In genomic region chr6:41073968-41074691, GRCh38 we compare ENCODE assay signal across 6 cellular contexts. TPM values are rescaled to one million over a fixed set of nuclear protein-coding genes. Genes with fewer than 3 reads are reported as not detected.
DNase-seq lines count a peak whose midpoint lies in the region; ATAC-seq and TF ChIP-seq lines count a peak whose summit lies in the region.

No MANE protein-coding gene starts in this region.

- ATAC-seq in CD8-positive, alpha-beta T cell = no peak
- ATAC-seq in HG03571 (IDR thresholded peaks at IDR 0.05; ENCODE audit: unreplicated experiment) = no peak

- CTCF ChIA-PET in CD8-positive, alpha-beta T cell (lab: Charles Lee) = interaction anchor here (0.6 kb wide), 1 partner anchor 16 kb away, joined by 3 read pairs; no protein-coding TSS in a partner anchor

- no peaks in the 10 kb centered on the region for H3K9me3 Mint-ChIP-seq in CD8-positive, alpha-beta T cell
- no peaks in the 10 kb centered on the region for H3K9me3 Mint-ChIP-seq in endodermal cell

- H3K9ac ChIP-seq in endodermal cell (ENCODE audit: extremely low read depth, low read length, poor library complexity, severe bottlenecking) (peak overlapping the region; percentile 93), skeletal muscle satellite cell (ENCODE audit: low read depth, low read length) (peak overlapping the region; percentile 99)

- peak overlapping the region; percentile 86 for H3K4me3 ChIP-seq in CD8-positive, alpha-beta T cell (ENCODE audit: low read depth, low read length)
- H3K4me3 ChIP-seq in endodermal cell (ENCODE audit: low read length) (peak overlapping the region; percentile 98), skeletal muscle satellite cell (ENCODE audit: low read length) (peak overlapping the region; percentile 83)

- WGBS in endodermal cell (ENCODE audit: insufficient coverage in 1 of 2, insufficient read length in 1 of 2), 2 experiments = 11 to 15% methylated on average over 7 to 11 of the region's 11 CpGs

- peaks cover 65% of the 10 kb centered on the region for H3K4me1 Mint-ChIP-seq in CD8-positive, alpha-beta T cell (ENCODE audit: low read depth)
- peaks cover 47% of the 10 kb centered on the region for H3K4me1 Mint-ChIP-seq in endodermal cell

- POLR2A ChIA-PET in CD8-positive, alpha-beta T cell (lab: Charles Lee) = interaction anchor here (0.6 kb wide), 1 partner anchor 1666 kb away, joined by 3 read pairs; no protein-coding TSS in a partner anchor

- H3K27me3 ChIP-seq in CD8-positive, alpha-beta T cell (ENCODE audit: insufficient read depth, low read length) = no peaks in the 10 kb centered on the region
- H3K27me3 ChIP-seq in endodermal cell (ENCODE audit: control insufficient read depth, insufficient read depth, low read length, poor library complexity, severe bottlenecking) (no peaks in the 10 kb centered on the region), skeletal muscle satellite cell (ENCODE audit: control insufficient read depth, insufficient read depth, low read length) (no peaks in the 10 kb centered on the region)

- no peaks in the 10 kb centered on the region for H3K9me3 ChIP-seq in CD8-positive, alpha-beta T cell (ENCODE audit: low read length)
- no peaks in the 10 kb centered on the region for H3K9me3 ChIP-seq in endodermal cell (ENCODE audit: control insufficient read depth, low read length)
- H3K9me3 ChIP-seq in skeletal muscle satellite cell (replicated peaks; ENCODE audit: low read length) = no peaks in the 10 kb centered on the region

- DNase-seq in CD8-positive, alpha-beta T cell = no peak
- DNase-seq in NCI-H146 treated with DMSO at 0.1 percent for 48 hours (lab: John Stamatoyannopoulos, UW; ENCODE audit: unreplicated experiment) (peak; percentile 57), endodermal cell (no peak), AG08395 (ENCODE audit: low spot score) (no peak)

- peak overlapping the region; percentile 87 for H3K4me2 ChIP-seq in skeletal muscle satellite cell (ENCODE audit: low read length)

- peak overlapping the region; percentile 88 for H3K27ac ChIP-seq in CD8-positive, alpha-beta T cell (ENCODE audit: low read depth, low read length)
- H3K27ac ChIP-seq in endodermal cell (ENCODE audit: low read depth, low read length) = peak overlapping the region; percentile 97

- H3K36me3 ChIP-seq in CD8-positive, alpha-beta T cell (ENCODE audit: insufficient read depth, low read length) = no peaks in the 10 kb centered on the region
- peaks cover 24% of the 10 kb centered on the region for H3K36me3 ChIP-seq in endodermal cell (ENCODE audit: control insufficient read depth, insufficient read depth, low read length)
- peaks cover 6% of the 10 kb centered on the region for H3K36me3 ChIP-seq in skeletal muscle satellite cell (ENCODE audit: insufficient read depth, low read length)

- intact Hi-C loops in CD8-positive, alpha-beta T cell (cut with DNase I, micrococcal nuclease) = loop anchor here (2.0 to 10.0 kb wide), 12 partner anchors 45 to 1983 kb away; partner anchors contain the start of genes UBR2 (in 2 of the 2), FOXP4 (in 1 of the 2), KLC4 (in 1 of the 2) and MRPL2 (in 1 of the 2)

- peaks cover 33% of the 10 kb centered on the region for H3K36me3 Mint-ChIP-seq in CD8-positive, alpha-beta T cell
- H3K36me3 Mint-ChIP-seq in endodermal cell (ENCODE audit: low read depth) = peaks cover 11% of the 10 kb centered on the region

- no peaks in the 10 kb centered on the region for H3K27me3 Mint-ChIP-seq in CD8-positive, alpha-beta T cell (ENCODE audit: low read depth)
- H3K27me3 Mint-ChIP-seq in endodermal cell (ENCODE audit: insufficient read depth) = no peaks in the 10 kb centered on the region

- peak overlapping the region; percentile 93 for H3K27ac Mint-ChIP-seq in CD8-positive, alpha-beta T cell
- peak overlapping the region; percentile 86 for H3K27ac Mint-ChIP-seq in endodermal cell

- peaks cover 39% of the 10 kb centered on the region for H3K4me1 ChIP-seq in CD8-positive, alpha-beta T cell (ENCODE audit: insufficient read depth, low read length)
- peaks cover 9% of the 10 kb centered on the region for H3K4me1 ChIP-seq in endodermal cell (ENCODE audit: control insufficient read depth, insufficient read depth, low read length)
- peaks cover 22% of the 10 kb centered on the region for H3K4me1 ChIP-seq in skeletal muscle satellite cell (ENCODE audit: control insufficient read depth, insufficient read depth, low read length)

- H3K4me3 Mint-ChIP-seq in CD8-positive, alpha-beta T cell = peak overlapping the region; percentile 87
- H3K4me3 Mint-ChIP-seq in endodermal cell = peak overlapping the region; percentile 78

- TF ChIP-seq CTCF in CD8-positive, alpha-beta T cell (IDR thresholded peaks at IDR 0.05) = no peak
- no peak for TF ChIP-seq CTCF in endodermal cell (conservative IDR thresholded peaks at IDR 0.05)

RNA-seq across cellular contexts. Expression of gene NFYA, which starts 1.4 kb away (rescaled TPM):
- total RNA-seq in CD8-positive, alpha-beta T cell = 10 to 100 TPM; 31.7 to 32.7 TPM
- total RNA-seq in endodermal cell = 10 to 100 TPM; 44.8 to 45.8 TPM
- polyA plus RNA-seq in endodermal cell (2013, experiment 1 of 2) = 50.5 TPM
- 45.9 TPM for polyA plus RNA-seq in endodermal cell (2013, experiment 2 of 2)
- total RNA-seq in skeletal muscle satellite cell (2012; rRNA removed) = 9.9 and 14.2 TPM in 2 replicates

RNA-seq across cellular contexts. Expression of gene OARD1, which starts 2.0 kb away (rescaled TPM):
- 10 to 100 TPM; 20.8 to 27.2 TPM for total RNA-seq in CD8-positive, alpha-beta T cell
- total RNA-seq in endodermal cell = 10 to 100 TPM; 33.8 to 40.7 TPM
- polyA plus RNA-seq in endodermal cell (2013, experiment 1 of 2) = 52.4 TPM
- 43.3 TPM for polyA plus RNA-seq in endodermal cell (2013, experiment 2 of 2)
- total RNA-seq in skeletal muscle satellite cell (2012; rRNA removed) = 5.3 and 6.1 TPM in 2 replicates

RNA-seq across cellular contexts. Expression of gene APOBEC2, which starts 21.1 kb away (rescaled TPM):
- not detected for total RNA-seq in CD8-positive, alpha-beta T cell
- under 1 TPM in 1 of 2 donors, not detected in 1; 0.31 TPM for total RNA-seq in endodermal cell
- polyA plus RNA-seq in endodermal cell (2013, experiment 1 of 2) = not detected
- not detected for polyA plus RNA-seq in endodermal cell (2013, experiment 2 of 2)
- 1.5 TPM in 1 of 2 replicates, not detected in the other for total RNA-seq in skeletal muscle satellite cell (2012; rRNA removed)

RNA-seq across cellular contexts. Expression of gene TSPO2, which starts 31.9 kb away (rescaled TPM):
- total RNA-seq in CD8-positive, alpha-beta T cell = not detected
- total RNA-seq in endodermal cell = not detected
- polyA plus RNA-seq in endodermal cell (2013, experiment 1 of 2) = not detected
- polyA plus RNA-seq in endodermal cell (2013, experiment 2 of 2) = not detected
- not detected in 2 replicates for total RNA-seq in skeletal muscle satellite cell (2012; rRNA removed)

RNA-seq across cellular contexts. Expression of gene UNC5CL, which starts 35.1 kb away (rescaled TPM):
- 1 to 10 TPM; 1.4 to 2.3 TPM for total RNA-seq in CD8-positive, alpha-beta T cell
- total RNA-seq in endodermal cell = 1 to 10 TPM; 3.8 to 4.7 TPM
- 2.5 TPM for polyA plus RNA-seq in endodermal cell (2013, experiment 1 of 2)
- polyA plus RNA-seq in endodermal cell (2013, experiment 2 of 2) = 2.5 TPM
- 0.22 and 0.25 TPM in 2 replicates for total RNA-seq in skeletal muscle satellite cell (2012; rRNA removed)
